18 cellular contexts compared by ENCODE assay signal in genomic region chr14:100472491-100472890, GRCh38.
"Had no signal": no experiment of that assay in that cellular context is flagged by ENCODE, and none has a peak within 500 bp of the region (broad histone marks: within the 10 kb centered on the region; RNA-seq: fewer than 3 reads in every experiment).

No MANE protein-coding gene starts in this region.

- ATAC-seq: activated CD4-positive, alpha-beta T cell treated with anti-CD3 and anti-CD28 coated beads for 36 hours; activated T-helper 17 cell treated with anti-CD3 and anti-CD28 coated beads, Interleukin-2, amount 50 U/mL, for 72 hours; Right ventricle myocardium inferior had no signal

- DNase-seq: activated CD4-positive, alpha-beta memory T cell treated with anti-CD3 and anti-CD28 coated beads, Interleukin-2, amount 10 ng/mL, durations not matched to agents 7 days and 5 days; activated CD4-positive, alpha-beta T cell treated with anti-CD3 and anti-CD28 coated beads for 36 hours; activated CD4-positive, alpha-beta T cell treated with anti-CD3 and anti-CD28 coated beads, Interleukin-2, amount 50 U/mL, for 1 hour; activated gamma-delta T cell; activated naive CD4-positive, alpha-beta T cell treated with anti-CD3 and anti-CD28 coated beads for 36 hours; activated naive CD8-positive, alpha-beta T cell treated with anti-CD3 and anti-CD28 coated beads for 36 hours; activated T-cell treated with anti-CD3 and anti-CD28 coated beads for 4 hours; activated T-cell treated with anti-CD3 and anti-CD28 coated beads, Interleukin-2, amount 50 U/mL, for 48 hours; brain microvascular endothelial cell; MM.1S; NCI-H1694 treated with DMSO at 0.1 percent for 48 hours; RPMI8226; T-helper 1 cell had no signal

- H3K4me3 ChIP-seq: cardiac muscle cell, SK-N-MC had no signal

- H3K27me3 Mint-ChIP-seq: activated CD4-positive, alpha-beta memory T cell treated with anti-CD3 and anti-CD28 coated beads, Interleukin-2, amount 10 ng/mL, durations not matched to agents 7 days and 5 days; activated CD4-positive, alpha-beta T cell treated with anti-CD3 and anti-CD28 coated beads for 36 hours; activated naive CD8-positive, alpha-beta T cell treated with anti-CD3 and anti-CD28 coated beads for 36 hours; activated T-helper 17 cell treated with anti-CD3 and anti-CD28 coated beads, Interleukin-2, amount 50 U/mL, for 72 hours had no signal

- H3K27ac ChIP-seq: brain microvascular endothelial cell, cardiac muscle cell, SK-N-MC, WERI-Rb-1 had no signal

- H3K4me3 Mint-ChIP-seq: activated CD4-positive, alpha-beta memory T cell treated with anti-CD3 and anti-CD28 coated beads, Interleukin-2, amount 10 ng/mL, durations not matched to agents 7 days and 5 days; activated CD4-positive, alpha-beta T cell treated with anti-CD3 and anti-CD28 coated beads for 36 hours; activated naive CD4-positive, alpha-beta T cell treated with anti-CD3 and anti-CD28 coated beads for 36 hours; activated naive CD8-positive, alpha-beta T cell treated with anti-CD3 and anti-CD28 coated beads for 36 hours; activated T-helper 17 cell treated with anti-CD3 and anti-CD28 coated beads, Interleukin-2, amount 50 U/mL, for 72 hours had no signal

- H3K36me3 ChIP-seq: brain microvascular endothelial cell, cardiac muscle cell, WERI-Rb-1 had no signal

- H3K27ac Mint-ChIP-seq: activated CD4-positive, alpha-beta memory T cell treated with anti-CD3 and anti-CD28 coated beads, Interleukin-2, amount 10 ng/mL, durations not matched to agents 7 days and 5 days; activated CD4-positive, alpha-beta T cell treated with anti-CD3 and anti-CD28 coated beads for 36 hours; activated naive CD4-positive, alpha-beta T cell treated with anti-CD3 and anti-CD28 coated beads for 36 hours; activated naive CD8-positive, alpha-beta T cell treated with anti-CD3 and anti-CD28 coated beads for 36 hours; activated T-helper 17 cell treated with anti-CD3 and anti-CD28 coated beads, Interleukin-2, amount 50 U/mL, for 72 hours had no signal

- H3K9me3 Mint-ChIP-seq: activated CD4-positive, alpha-beta memory T cell treated with anti-CD3 and anti-CD28 coated beads, Interleukin-2, amount 10 ng/mL, durations not matched to agents 7 days and 5 days; activated naive CD4-positive, alpha-beta T cell treated with anti-CD3 and anti-CD28 coated beads for 36 hours; activated naive CD8-positive, alpha-beta T cell treated with anti-CD3 and anti-CD28 coated beads for 36 hours; activated T-helper 17 cell treated with anti-CD3 and anti-CD28 coated beads, Interleukin-2, amount 50 U/mL, for 72 hours had no signal

- H3K27me3 ChIP-seq: brain microvascular endothelial cell, cardiac muscle cell had no signal
